ENCODE assay signal across 28 cellular contexts in the genomic region with DNA sequence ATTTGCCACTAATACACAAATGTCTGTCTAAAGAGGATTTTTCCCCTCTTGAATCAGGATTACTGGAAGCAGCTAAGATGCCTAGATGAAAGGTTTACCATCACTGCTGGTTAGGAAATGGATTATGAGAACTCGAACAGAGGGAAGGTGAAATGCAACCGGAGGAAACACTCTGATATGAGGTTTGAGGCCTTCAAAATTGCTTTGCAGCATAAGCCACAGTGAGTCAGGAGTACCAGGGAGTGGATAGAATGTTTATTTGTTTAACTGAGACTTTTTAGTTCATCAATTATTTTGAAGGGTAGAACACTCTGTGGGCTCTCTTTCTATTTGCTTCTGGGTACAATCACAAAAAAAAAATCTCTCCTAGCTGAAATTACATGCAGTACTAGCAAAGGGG. TPM values are rescaled to one million over a fixed set of nuclear protein-coding genes. Genes with fewer than 3 reads are reported as not detected.
DNase-seq lines count a peak whose midpoint lies in the region; ATAC-seq, FAIRE-seq and TF ChIP-seq lines count a peak whose summit lies in the region.
"Had no signal": no experiment of that assay in that cellular context is flagged by ENCODE, and none has a peak within 500 bp of the region (broad histone marks: within the 10 kb centered on the region; RNA-seq: fewer than 3 reads in every experiment).

No MANE protein-coding gene starts in this region.

- no peaks in the 10 kb centered on the region for H3K4me1 ChIP-seq in HepG2 (ENCODE audit: insufficient read depth, low read length)
- H3K4me1 ChIP-seq: A549, body of pancreas, left lung, upper lobe of right lung had no signal

- H3K9me3 Mint-ChIP-seq in HFFc6: no peaks in the 10 kb centered on the region
- H3K9me3 Mint-ChIP-seq: activated naive CD4-positive, alpha-beta T cell treated with anti-CD3 and anti-CD28 coated beads, Interleukin-2, amount 50 U/mL, for 24 hours; activated T-cell treated with anti-CD3 and anti-CD28 coated beads, Interleukin-2, amount 50 U/mL, for 72 hours; effector memory CD8-positive, alpha-beta T cell; naive thymus-derived CD8-positive, alpha-beta T cell had no signal

- H3K4me3 ChIP-seq in AG10803 (ENCODE audit: low read length) (no peak overlapping the region), astrocyte of the spinal cord (ENCODE audit: low read depth, low read length) (no peak overlapping the region), HepG2 (replicated peaks in 1 of 3; ENCODE audit: insufficient read depth in 1 of 3, low read depth in 2 of 3, low read length in 3 of 3) (no peak overlapping the region)
- H3K4me3 ChIP-seq: A549, body of pancreas, left lung, ovary, SK-N-MC, upper lobe of right lung had no signal

- H3K36me3 Mint-ChIP-seq in HFFc6 (ENCODE audit: low read depth): peaks cover 13% of the 10 kb centered on the region; the same call in 1 of the 2 replicates

- TF ChIP-seq POLR2A in HepG2 (IDR thresholded peaks at IDR 0.05; ENCODE audit: insufficient read depth in 1 of 2, low read depth in 2 of 2, low read length in 2 of 2) (no peak), GM12891 (IDR thresholded peaks at IDR 0.05; ENCODE audit: low read depth, low read length) (no peak)

- TF ChIP-seq EP300 in HepG2 (IDR thresholded peaks at IDR 0.05; ENCODE audit: low read depth in 2 of 2, low read length in 2 of 2) (no peak), HepG2 (CRISPR knock-in tag; IDR thresholded peaks at IDR 0.05; ENCODE audit: borderline replicate concordance) (no peak)

- CTCF ChIA-PET in HepG2 (lab: Yijun Ruan, JAX; ENCODE audit: low intra/inter-chr PET ratio, low total read pairs): no interaction called here

- peak; percentile 1 for DNase-seq in AG10803 (ENCODE audit: low read depth)
- DNase-seq in HFFc6: peak; percentile 6
- DNase-seq in astrocyte of the spinal cord (ENCODE audit: low read depth, low spot score): peak; percentile 78
- peak; percentile 29 for DNase-seq in hepatic stellate cell (ENCODE audit: low spot score)
- DNase-seq in HepG2 (ENCODE audit: low spot score): no peak
- no peak for DNase-seq in NCI-H2081 (lab: John Stamatoyannopoulos, UW)
- no peak for DNase-seq in GM12891 (ENCODE audit: insufficient read length, low spot score)
- DNase-seq in NCI-H146 treated with DMSO at 0.1 percent for 48 hours (lab: John Stamatoyannopoulos, UW; ENCODE audit: unreplicated experiment): no peak
- DNase-seq: activated CD4-positive, alpha-beta T cell treated with anti-CD3 and anti-CD28 coated beads for 48 hours; activated T-cell treated with anti-CD3 and anti-CD28 coated beads, Interleukin-2, amount 50 U/mL, for 72 hours; body of pancreas; effector memory CD8-positive, alpha-beta T cell; left lung; naive thymus-derived CD8-positive, alpha-beta T cell; NCI-H1436; NCI-H510A treated with DMSO at 0.1 percent for 48 hours; ovary; right cardiac atrium; stimulated activated CD4-positive, alpha-beta T cell treated with anti-CD3 and anti-CD28 coated beads, Interleukin-15, amount 100 ng/mL, for 24 hours; T-helper 17 cell; upper lobe of right lung had no signal

- H2AFZ ChIP-seq in HepG2 (ENCODE audit: low read length): no peak overlapping the region

- no peak for TF ChIP-seq RAD21 in HepG2 (CRISPR knock-in tag; IDR thresholded peaks at IDR 0.05)

- H3K36me3 ChIP-seq in HepG2 (replicated peaks in 1 of 2; ENCODE audit: control insufficient read depth in 1 of 2, insufficient read depth in 2 of 2, low read length in 2 of 2): peaks cover 2 to 17% of the 10 kb centered on the region in 2 experiments; a peak in 3 of 5 replicates
- H3K36me3 ChIP-seq: ovary had no signal

- in situ Hi-C loops in astrocyte of the spinal cord (cut with HindIII; ENCODE audit: low sequenced_read_pairs): no loop called here
- in situ Hi-C loops in HepG2 (cut with HindIII; ENCODE audit: extremely low pct_ligation_motif_present, low pct_unique_long_range_greater_than_20kb): no loop called here

- peak overlapping the region; percentile 70 for H3K27ac Mint-ChIP-seq in HFFc6
- H3K27ac Mint-ChIP-seq: activated naive CD4-positive, alpha-beta T cell treated with anti-CD3 and anti-CD28 coated beads, Interleukin-2, amount 50 U/mL, for 24 hours; activated T-cell treated with anti-CD3 and anti-CD28 coated beads, Interleukin-2, amount 50 U/mL, for 72 hours; T-helper 17 cell had no signal

- peaks cover 12% of the 10 kb centered on the region for H3K4me1 Mint-ChIP-seq in HFFc6 (ENCODE audit: low read depth)
- H3K4me1 Mint-ChIP-seq: activated naive CD4-positive, alpha-beta T cell treated with anti-CD3 and anti-CD28 coated beads, Interleukin-2, amount 50 U/mL, for 24 hours had no signal

- H3K4me3 Mint-ChIP-seq in HFFc6: no peak overlapping the region
- H3K4me3 Mint-ChIP-seq: activated naive CD4-positive, alpha-beta T cell treated with anti-CD3 and anti-CD28 coated beads, Interleukin-2, amount 50 U/mL, for 24 hours; activated T-cell treated with anti-CD3 and anti-CD28 coated beads, Interleukin-2, amount 50 U/mL, for 72 hours; effector memory CD8-positive, alpha-beta T cell; naive thymus-derived CD8-positive, alpha-beta T cell; T-helper 17 cell had no signal

- H3K9me3 ChIP-seq in HepG2 (ENCODE audit: low read length): no peaks in the 10 kb centered on the region
- H3K9me3 ChIP-seq: A549, body of pancreas, left lung, ovary, upper lobe of right lung had no signal

- WGBS in HepG2 (ENCODE audit: low lambda C conversion rate): 95% methylated on average over 2 of the region's 2 CpGs

- intact Hi-C loops in HepG2 (cut with micrococcal nuclease; ENCODE audit: unreplicated experiment): no loop called here

- no peaks in the 10 kb centered on the region for H3K27me3 Mint-ChIP-seq in HFFc6 (ENCODE audit: insufficient read depth)
- H3K27me3 Mint-ChIP-seq: activated naive CD4-positive, alpha-beta T cell treated with anti-CD3 and anti-CD28 coated beads, Interleukin-2, amount 50 U/mL, for 24 hours; effector memory CD8-positive, alpha-beta T cell; naive thymus-derived CD8-positive, alpha-beta T cell; T-helper 17 cell had no signal

- no peaks in the 10 kb centered on the region for H3K27me3 ChIP-seq in HepG2 (ENCODE audit: control insufficient read depth in 1 of 2, insufficient read depth in 2 of 2, low read length in 2 of 2)
- H3K27me3 ChIP-seq: body of pancreas, left lung, ovary, upper lobe of right lung had no signal

- POLR2A ChIA-PET in HepG2 (lab: Yijun Ruan, JAX): no interaction called here

- BruUV-seq in HepG2 (replicated peaks; lab: Mats Ljungman, UMichigan): no TSS peak

- FAIRE-seq in HepG2 (lab: Jason Lieb, UNC) (no peak), GM12891 (lab: Jason Lieb, UNC) (no peak)
- FAIRE-seq: A549 had no signal

- no peaks in the 10 kb centered on the region for H4K20me1 ChIP-seq in HepG2 (ENCODE audit: insufficient read depth, low read length)

- TF ChIP-seq CTCF in AG10803 (conservative IDR thresholded peaks at IDR 0.05; ENCODE audit: low read length): no peak
- TF ChIP-seq CTCF in HFFc6 (IDR thresholded peaks at IDR 0.05): no peak
- TF ChIP-seq CTCF in astrocyte of the spinal cord (IDR thresholded peaks at IDR 0.05; ENCODE audit: low read depth, low read length): no peak
- TF ChIP-seq CTCF in HepG2 (CRISPR knock-in tag; IDR thresholded peaks at IDR 0.05): no peak

- no peak overlapping the region for H3K4me2 ChIP-seq in HepG2 (ENCODE audit: low read depth, low read length)
- H3K4me2 ChIP-seq: A549 had no signal

- H3K9ac ChIP-seq in HepG2 (ENCODE audit: insufficient read depth, low read depth, low read length): no peak overlapping the region

- H3K27ac ChIP-seq in HepG2 (ENCODE audit: extremely low read length, insufficient read depth, low read length): no peak overlapping the region
- H3K27ac ChIP-seq: A549, body of pancreas, C4-2B, left lung, ovary, SK-N-MC, upper lobe of right lung had no signal

- no peaks in the 10 kb centered on the region for H3K79me2 ChIP-seq in HepG2 (ENCODE audit: insufficient read depth, low read length)

- ATAC-seq in HepG2: no peak
- ATAC-seq: A549; activated T-cell treated with anti-CD3 and anti-CD28 coated beads, Interleukin-2, amount 50 U/mL, for 72 hours; body of pancreas; effector memory CD8-positive, alpha-beta T cell; esophagus mucosa; left lung; naive thymus-derived CD8-positive, alpha-beta T cell; right cardiac atrium; T-helper 17 cell; upper lobe of right lung had no signal

RNA-seq across cellular contexts. Expression of gene CDADC1, which starts 18.1 kb away (rescaled TPM):
- total RNA-seq in HFFc6 (2021; fragmentation: NEBNext Ultra II Directional; extraction: Animal tissue kit (Norgen Biotek cat#: 25700)): 1 to 10 TPM; 5.3 to 8.7 (median 6.8) TPM
- total RNA-seq in HepG2 (2016; rRNA removed; fragmentation: Illumina TruSeq; extraction: Trizol): 9.0 and 10.8 TPM in 2 replicates
- 5.3 and 6.2 TPM in 2 replicates for total RNA-seq in HepG2 (2016; cell fraction: cytosol; rRNA removed; fragmentation: Illumina TruSeq; extraction: Trizol; ENCODE audit: low read depth)
- 8.1 and 8.9 TPM in 2 replicates for total RNA-seq in HepG2 (2016; cell fraction: insoluble cytoplasmic fraction; rRNA removed; fragmentation: Illumina TruSeq; extraction: Trizol)
- 12.5 and 15.3 TPM in 2 replicates for total RNA-seq in HepG2 (2016; cell fraction: membrane; rRNA removed; fragmentation: Illumina TruSeq; extraction: Trizol)
- total RNA-seq in HepG2 (2016; cell fraction: nucleus; rRNA removed; fragmentation: Illumina TruSeq; extraction: Trizol): 7.2 and 9.0 TPM in 2 replicates
- 2.4 and 2.7 TPM in 2 replicates for polyA plus RNA-seq in HepG2 (2011; rRNA removed)
- polyA plus RNA-seq in HepG2 (2011; cell fraction: cytosol; rRNA removed): 1.4 and 1.9 TPM in 2 replicates
- 1.7 and 2.8 TPM in 2 replicates for polyA plus RNA-seq in HepG2 (2011; cell fraction: nucleus; rRNA removed)
- polyA plus RNA-seq in HepG2 (2012): 5.4 and 6.3 TPM in 2 replicates
- polyA plus RNA-seq in HepG2 (2016; cell fraction: cytosol; fragmentation: Illumina TruSeq; extraction: Trizol; ENCODE audit: low read depth): 10.5 and 11.5 TPM in 2 replicates
- polyA plus RNA-seq in HepG2 (2016; cell fraction: insoluble cytoplasmic fraction; fragmentation: Illumina TruSeq; extraction: Trizol; ENCODE audit: low read depth): 10.0 and 11.9 TPM in 2 replicates
- 14.2 and 15.4 TPM in 2 replicates for polyA plus RNA-seq in HepG2 (2016; cell fraction: membrane; fragmentation: Illumina TruSeq; extraction: Trizol; ENCODE audit: low read depth)
- polyA plus RNA-seq in HepG2 (2016; cell fraction: nucleus; fragmentation: Illumina TruSeq; extraction: Trizol; ENCODE audit: insufficient read depth, low read depth): 6.8 and 11.4 TPM in 2 replicates
- polyA minus RNA-seq in HepG2 (2011; rRNA and poly(A)+ RNA removed; ENCODE audit: low replicate concordance): 3.2 and 6.0 TPM in 2 replicates
- polyA minus RNA-seq in HepG2 (2011; cell fraction: cytosol; rRNA and poly(A)+ RNA removed): 0.97 and 1.7 TPM in 2 replicates
- 7.8 and 8.4 TPM in 2 replicates for polyA minus RNA-seq in HepG2 (2011; cell fraction: nucleus; rRNA and poly(A)+ RNA removed)
- polyA plus RNA-seq in GM12891 (2012; ENCODE audit: low read depth, missing spikeins): 4.7 TPM

RNA-seq across cellular contexts. Expression of gene MLNR, which starts 45.7 kb away (rescaled TPM):
- total RNA-seq in HFFc6 (2021; fragmentation: NEBNext Ultra II Directional; extraction: Animal tissue kit (Norgen Biotek cat#: 25700)): not detected
- total RNA-seq in HepG2 (2016; rRNA removed; fragmentation: Illumina TruSeq; extraction: Trizol): 0.46 TPM in 1 of 2 replicates, not detected in the other
- total RNA-seq in HepG2 (2016; cell fraction: cytosol; rRNA removed; fragmentation: Illumina TruSeq; extraction: Trizol; ENCODE audit: low read depth): 0.18 TPM in 1 of 2 replicates, not detected in the other
- 0.15 and 0.26 TPM in 2 replicates for total RNA-seq in HepG2 (2016; cell fraction: insoluble cytoplasmic fraction; rRNA removed; fragmentation: Illumina TruSeq; extraction: Trizol)
- total RNA-seq in HepG2 (2016; cell fraction: membrane; rRNA removed; fragmentation: Illumina TruSeq; extraction: Trizol): not detected in 2 replicates
- total RNA-seq in HepG2 (2016; cell fraction: nucleus; rRNA removed; fragmentation: Illumina TruSeq; extraction: Trizol): 0.41 and 0.62 TPM in 2 replicates
- not detected in 2 replicates for polyA plus RNA-seq in HepG2 (2011; rRNA removed)
- polyA plus RNA-seq in HepG2 (2011; cell fraction: cytosol; rRNA removed): 0.07 TPM in 1 of 2 replicates, not detected in the other
- polyA plus RNA-seq in HepG2 (2011; cell fraction: nucleus; rRNA removed): 0.45 and 0.61 TPM in 2 replicates
- not detected in 2 replicates for polyA plus RNA-seq in HepG2 (2012)
- not detected in 2 replicates for polyA plus RNA-seq in HepG2 (2016; cell fraction: cytosol; fragmentation: Illumina TruSeq; extraction: Trizol; ENCODE audit: low read depth)
- polyA plus RNA-seq in HepG2 (2016; cell fraction: insoluble cytoplasmic fraction; fragmentation: Illumina TruSeq; extraction: Trizol; ENCODE audit: low read depth): not detected in 2 replicates
- not detected in 2 replicates for polyA plus RNA-seq in HepG2 (2016; cell fraction: membrane; fragmentation: Illumina TruSeq; extraction: Trizol; ENCODE audit: low read depth)
- polyA plus RNA-seq in HepG2 (2016; cell fraction: nucleus; fragmentation: Illumina TruSeq; extraction: Trizol; ENCODE audit: insufficient read depth, low read depth): not detected in 2 replicates
- polyA minus RNA-seq in HepG2 (2011; rRNA and poly(A)+ RNA removed; ENCODE audit: low replicate concordance): 0.66 TPM in 1 of 2 replicates, not detected in the other
- polyA minus RNA-seq in HepG2 (2011; cell fraction: cytosol; rRNA and poly(A)+ RNA removed): 0.49 and 0.53 TPM in 2 replicates
- 1.2 and 2.2 TPM in 2 replicates for polyA minus RNA-seq in HepG2 (2011; cell fraction: nucleus; rRNA and poly(A)+ RNA removed)
- not detected for polyA plus RNA-seq in GM12891 (2012; ENCODE audit: low read depth, missing spikeins)
- total RNA-seq: body of pancreas; esophagus mucosa; left lung; naive thymus-derived CD8-positive, alpha-beta T cell; ovary; right cardiac atrium; RPMI7951; subcutaneous adipose tissue; T-helper 17 cell; upper lobe of right lung had no signal
- polyA plus RNA-seq: naive thymus-derived CD8-positive, alpha-beta T cell; ovary; right cardiac atrium had no signal

Comparison
In these comparisons a context has a peak if more than half of its experiments do, and no peak if none do; other contexts are left out.
1. DNase-seq: peak in AG10803 (single experiment), HFFc6 (single experiment), astrocyte of the spinal cord (single experiment) and hepatic stellate cell (single experiment); none in HepG2 (single experiment), NCI-H2081 (0 of 2), GM12891 (single experiment) and NCI-H146 treated with DMSO at 0.1 percent for 48 hours (single experiment).